In genomic region chr5:5128766-5129165, GRCh38 we compare ENCODE assay signal across 16 cellular contexts. TPM values are rescaled to one million over a fixed set of nuclear protein-coding genes. Genes with fewer than 3 reads are reported as not detected.
DNase-seq lines count a peak whose midpoint lies in the region; ATAC-seq, FAIRE-seq and TF ChIP-seq lines count a peak whose summit lies in the region.
"Had no signal": no experiment of that assay in that cellular context is flagged by ENCODE, and none has a peak within 500 bp of the region (broad histone marks: within the 10 kb centered on the region; RNA-seq: fewer than 3 reads in every experiment).

No MANE protein-coding gene starts in this region.

- H3K27me3 ChIP-seq in OCI-LY3 (ENCODE audit: low read depth, low read length) (no peaks in the 10 kb centered on the region), K562 (ENCODE audit: control insufficient read depth in 2 of 2, insufficient read depth in 2 of 2, low read length in 2 of 2) (peaks cover 0 to 23% of the 10 kb centered on the region in 2 experiments; a peak in 3 of 5 replicates), right atrium auricular region (no peaks in the 10 kb centered on the region)

- H2AFZ ChIP-seq in OCI-LY3 (ENCODE audit: low read depth, low read length) (0 out of 2 replicates have a peak overlapping the region, but pooled peaks have one; percentile 39), K562 (ENCODE audit: low read depth, low read length) (peak overlapping the region; percentile 14; the same call in 1 of the 2 replicates)
- H2AFZ ChIP-seq: GM23338 had no signal

- intact Hi-C loops in K562 (cut with micrococcal nuclease), result no loop called here

- TF ChIP-seq EP300 in K562 (IDR thresholded peaks at IDR 0.05; ENCODE audit: low read length), result no peak

- CTCF ChIA-PET in HEK293 (lab: Yijun Ruan, JAX) (interaction anchor here (0.5 kb wide), 1 partner anchor 540 kb away, joined by 3 read pairs; no protein-coding TSS in a partner anchor), K562 (lab: Yijun Ruan, JAX; ENCODE audit: low intra/inter-chr PET ratio) (no interaction called here)

- H3K36me3 ChIP-seq in HEK293 (ENCODE audit: control insufficient read depth in 2 of 2, insufficient read depth in 1 of 2, low read length in 2 of 2), result no peaks in the 10 kb centered on the region
- no peaks in the 10 kb centered on the region for H3K36me3 ChIP-seq in OCI-LY3 (replicated peaks; ENCODE audit: low read depth, low read length)
- H3K36me3 ChIP-seq in K562 (ENCODE audit: control insufficient read depth, insufficient read depth, low read length), result no peaks in the 10 kb centered on the region
- no peaks in the 10 kb centered on the region for H3K36me3 ChIP-seq in right atrium auricular region

- H3K9ac ChIP-seq in OCI-LY3 (ENCODE audit: low read length) (no peak overlapping the region), K562 (ENCODE audit: insufficient read depth in 1 of 2, low read depth in 2 of 2, low read length in 2 of 2) (no peak overlapping the region)

- no peak overlapping the region for H3K4me3 ChIP-seq in HEK293 (ENCODE audit: low read depth, low read length)
- no peak overlapping the region for H3K4me3 ChIP-seq in OCI-LY3 (ENCODE audit: low read length)
- no peak overlapping the region for H3K4me3 ChIP-seq in K562
- H3K4me3 ChIP-seq in coronary artery, result no peak overlapping the region
- H3K4me3 ChIP-seq in right atrium auricular region, result no peak overlapping the region
- H3K4me3 ChIP-seq: GM23338 had no signal

- BruUV-seq in K562 (replicated peaks; lab: Mats Ljungman, UMichigan), result no TSS peak

- H3K4me1 ChIP-seq in HEK293 (ENCODE audit: control insufficient read depth, insufficient read depth, low read length), result 0 out of 2 replicates have a peak, but pooled peaks cover 4% of the 10 kb centered on the region
- H3K4me1 ChIP-seq in OCI-LY3 (ENCODE audit: low read length), result no peaks in the 10 kb centered on the region
- H3K4me1 ChIP-seq in K562 (replicated peaks in 1 of 2; ENCODE audit: control insufficient read depth in 2 of 2, insufficient read depth in 2 of 2, low read length in 2 of 2), result no peaks in the 10 kb centered on the region
- no peaks in the 10 kb centered on the region for H3K4me1 ChIP-seq in right atrium auricular region
- H3K4me1 ChIP-seq: Caco-2 had no signal

- WGBS in K562 (ENCODE audit: insufficient coverage, low coverage, missing lambda C conversion rate), result 5% methylated on average over 8 of the region's 8 CpGs

- FAIRE-seq in K562 (lab: Jason Lieb, UNC) (no peak), urothelium cell line (lab: Jason Lieb, UNC) (no peak)
- FAIRE-seq: D721Med had no signal

- TF ChIP-seq CTCF in HEK293 (tag by site-specific recombination; IDR thresholded peaks at IDR 0.05), result no peak
- no peak for TF ChIP-seq CTCF in OCI-LY3 (IDR thresholded peaks at IDR 0.05; ENCODE audit: low read depth, low read length)
- no peak for TF ChIP-seq CTCF in K562 (IDR thresholded peaks at IDR 0.05 in 2 of 3, conservative IDR thresholded peaks at IDR 0.05 in 1 of 3; ENCODE audit: insufficient read depth in 2 of 3, low read depth in 1 of 3, low read length in 3 of 3)
- no peak for TF ChIP-seq CTCF in coronary artery (IDR thresholded peaks at IDR 0.05)
- no peak for TF ChIP-seq CTCF in right atrium auricular region (IDR thresholded peaks at IDR 0.05)

- no peak for TF ChIP-seq RAD21 in K562 (CRISPR knock-in tag; conservative IDR thresholded peaks at IDR 0.05 in 1 of 2, IDR thresholded peaks at IDR 0.05 in 1 of 2)

- H3K79me2 ChIP-seq in OCI-LY3 (ENCODE audit: low read length) (no peaks in the 10 kb centered on the region), K562 (ENCODE audit: control insufficient read depth, insufficient read depth, low read length) (no peaks in the 10 kb centered on the region)

- no peaks in the 10 kb centered on the region for H3K9me1 ChIP-seq in K562 (ENCODE audit: control insufficient read depth, insufficient read depth, low read length)

- H3K4me2 ChIP-seq in OCI-LY3 (ENCODE audit: low read length) (no peak overlapping the region), K562 (ENCODE audit: insufficient read depth, low read length) (0 out of 2 replicates have a peak overlapping the region, but pooled peaks have one; percentile 1)
- H3K4me2 ChIP-seq: GM23338 had no signal

- H3K9me3 ChIP-seq in HEK293 (ENCODE audit: control insufficient read depth, insufficient read depth, low read depth, low read length) (no peaks in the 10 kb centered on the region), OCI-LY3 (ENCODE audit: insufficient read depth, low read length) (no peaks in the 10 kb centered on the region), K562 (replicated peaks; ENCODE audit: control insufficient read depth, insufficient read depth, low read depth, low read length) (no peaks in the 10 kb centered on the region), right atrium auricular region (no peaks in the 10 kb centered on the region)

- POLR2A ChIA-PET in HEK293 (lab: Yijun Ruan, JAX) (no interaction called here), K562 (lab: Yijun Ruan, JAX) (no interaction called here)

- DNase-seq in K562 (ENCODE audit: extremely low read depth in 1 of 4, low spot score in 3 of 4), result no peak
- no peak for DNase-seq in coronary artery (ENCODE audit: low spot score)
- no peak for DNase-seq in urothelium cell line (ENCODE audit: low spot score)
- no peak for DNase-seq in right atrium auricular region (ENCODE audit: low spot score)
- DNase-seq: ACHN; Caco-2; CD4-positive, alpha-beta T cell; GDM1; H7; KBM-7 had no signal

- in situ Hi-C loops in K562 (cut with MboI), result no loop called here

- no peak for ATAC-seq in K562
- ATAC-seq: GM23338 had no signal

- H3K27ac ChIP-seq in HEK293 (ENCODE audit: extremely low read depth, low read depth, low read length) (no peak overlapping the region), OCI-LY3 (ENCODE audit: low read length) (no peak overlapping the region), K562 (ENCODE audit: extremely low read depth, low read depth, low read length) (no peak overlapping the region), coronary artery (no peak overlapping the region), right atrium auricular region (no peak overlapping the region)
- H3K27ac ChIP-seq: C4-2B had no signal

- H4K20me1 ChIP-seq in OCI-LY3 (ENCODE audit: insufficient read depth, low read length) (no peaks in the 10 kb centered on the region), K562 (replicated peaks; ENCODE audit: control insufficient read depth, insufficient read depth, low read length) (no peaks in the 10 kb centered on the region)

- no peak for TF ChIP-seq POLR2A in K562 (conservative IDR thresholded peaks at IDR 0.05)

TF ChIP-seq in HEK293, 187 proteins besides CTCF, POLR2A, EP300 and RAD21:
- TF ChIP-seq EGR2 (tag by site-specific recombination; IDR thresholded peaks at IDR 0.05; ENCODE audit: low read depth), result peak; percentile 38; the same call in 1 of the 2 replicates
- TF ChIP-seq ZFP69B (tag by site-specific recombination; IDR thresholded peaks at IDR 0.05), result no peak

TF ChIP-seq in K562, 482 proteins besides CTCF, POLR2A, EP300 and RAD21:
- TF ChIP-seq CBX5 (IDR thresholded peaks at IDR 0.05; ENCODE audit: borderline replicate concordance, low read depth), result no peak

RNA-seq across cellular contexts. Expression of gene ADAMTS16, which starts 11.4 kb away (rescaled TPM):
- not detected in 2 replicates for total RNA-seq in K562 (2011; cell fraction: chromatin; rRNA removed; ENCODE audit: low replicate concordance)
- not detected in 2 replicates for total RNA-seq in K562 (2011; cell fraction: nucleolus; rRNA removed)
- total RNA-seq in K562 (2011; cell fraction: nucleoplasm; rRNA removed), result not detected in 2 replicates
- total RNA-seq in K562 (2014; rRNA removed) (not detected in 2 replicates), K562 (2014; rRNA removed; fragmentation: Illumina TruSeq; extraction: Trizol) (not detected in 2 replicates), K562 (2015; rRNA removed; fragmentation: Illumina TruSeq; extraction: Trizol) (not detected in 2 replicates), K562 (2021) (0.07 TPM in 1 of 2 replicates, not detected in the other), right atrium auricular region (not detected)
- polyA plus RNA-seq in K562 (2011; rRNA removed) (not detected in 2 replicates), K562 (2014; fragmentation: Illumina TruSeq; extraction: Trizol) (not detected in 2 replicates), K562 (2014; fragmentation: Nextera tagmentation; extraction: Ambion mirVana) (not detected), K562 (2014; rRNA removed) (not detected in 2 replicates)
- polyA plus RNA-seq in K562 (2011; cell fraction: cytosol; rRNA removed), result 0.03 TPM in 1 of 2 replicates, not detected in the other
- not detected in 2 replicates for polyA plus RNA-seq in K562 (2011; cell fraction: nucleus; rRNA removed)
- polyA plus RNA-seq in K562 (2012), result 0.10 TPM in 1 of 2 replicates, not detected in the other
- polyA minus RNA-seq in K562 (2011; rRNA and poly(A)+ RNA removed), result not detected in 2 replicates
- polyA minus RNA-seq in K562 (2011; cell fraction: cytosol; rRNA and poly(A)+ RNA removed), result not detected in 2 replicates
- polyA minus RNA-seq in K562 (2011; cell fraction: nucleus; rRNA and poly(A)+ RNA removed), result not detected in 2 replicates
- total RNA-seq: CD4-positive, alpha-beta T cell; HT-29 had no signal
